In genomic region chr5:115586525-115587146, GRCh38 we compare ENCODE assay signal across 8 cellular contexts. TPM values are rescaled to one million over a fixed set of nuclear protein-coding genes. Genes with fewer than 3 reads are reported as not detected.
DNase-seq lines count a peak whose midpoint lies in the region; ATAC-seq, FAIRE-seq and TF ChIP-seq lines count a peak whose summit lies in the region.

No MANE protein-coding gene starts in this region.

- ATAC-seq in HepG2 (no peak), GM21381 (IDR thresholded peaks at IDR 0.05; ENCODE audit: unreplicated experiment) (no peak), GM19397 (IDR thresholded peaks at IDR 0.05; ENCODE audit: unreplicated experiment) (no peak)

- no peaks in the 10 kb centered on the region for H3K27me3 ChIP-seq in adipocyte (replicated peaks; ENCODE audit: control insufficient read depth, insufficient read depth, low read length)
- H3K27me3 ChIP-seq in HepG2 (ENCODE audit: control insufficient read depth in 1 of 2, insufficient read depth in 2 of 2, low read length in 2 of 2), result no peaks in the 10 kb centered on the region

- H3K9ac ChIP-seq in adipocyte (ENCODE audit: low read length) (no peak overlapping the region), HepG2 (ENCODE audit: insufficient read depth, low read depth, low read length) (no peak overlapping the region)

- H3K36me3 ChIP-seq in adipocyte (ENCODE audit: control insufficient read depth, insufficient read depth, low read length, severe bottlenecking) (no peaks in the 10 kb centered on the region), HepG2 (replicated peaks in 1 of 2; ENCODE audit: control insufficient read depth in 1 of 2, insufficient read depth in 2 of 2, low read length in 2 of 2) (no peaks in the 10 kb centered on the region)

- H4K20me1 ChIP-seq in HepG2 (ENCODE audit: insufficient read depth, low read length), result no peaks in the 10 kb centered on the region

- TF ChIP-seq EP300 in HepG2 (IDR thresholded peaks at IDR 0.05; ENCODE audit: low read depth in 2 of 2, low read length in 2 of 2), result no peak
- no peak for TF ChIP-seq EP300 in HepG2 (CRISPR knock-in tag; IDR thresholded peaks at IDR 0.05; ENCODE audit: borderline replicate concordance)

- H3K4me3 ChIP-seq in adipocyte (ENCODE audit: low read length) (no peak overlapping the region), HepG2 (replicated peaks in 1 of 3; ENCODE audit: insufficient read depth in 1 of 3, low read depth in 2 of 3, low read length in 3 of 3) (no peak overlapping the region)

- no peak overlapping the region for H2AFZ ChIP-seq in HepG2 (ENCODE audit: low read length)

- DNase-seq in NCI-H1436 (lab: John Stamatoyannopoulos, UW), result peak; percentile 14
- DNase-seq in NCI-H1436 treated with DMSO at 0.1 percent for 48 hours (lab: John Stamatoyannopoulos, UW), result no peak
- DNase-seq in MV-4-11 (lab: John Stamatoyannopoulos, UW), result peak; percentile 28
- peak; percentile 83 for DNase-seq in adipocyte (ENCODE audit: low read depth)
- peak; percentile 4 for DNase-seq in HepG2 (ENCODE audit: low spot score)
- DNase-seq in mesenteric fat pad (ENCODE audit: low spot score), result no peak

- no peak for TF ChIP-seq RAD21 in HepG2 (CRISPR knock-in tag; IDR thresholded peaks at IDR 0.05)

- POLR2A ChIA-PET in HepG2 (lab: Yijun Ruan, JAX), result no interaction called here

- WGBS in HepG2 (ENCODE audit: low lambda C conversion rate), result 28% methylated on average over 6 of the region's 6 CpGs

- no peak overlapping the region for H3K4me2 ChIP-seq in HepG2 (ENCODE audit: low read depth, low read length)

- FAIRE-seq in HepG2 (lab: Jason Lieb, UNC), result no peak

- in situ Hi-C loops in HepG2 (cut with HindIII; ENCODE audit: extremely low pct_ligation_motif_present, low pct_unique_long_range_greater_than_20kb), result loop anchor here (5.0 kb wide), 2 partner anchors 39 to 274 kb away; no protein-coding TSS in a partner anchor

- no peaks in the 10 kb centered on the region for H3K79me2 ChIP-seq in HepG2 (ENCODE audit: insufficient read depth, low read length)

- CTCF ChIA-PET in HepG2 (lab: Yijun Ruan, JAX; ENCODE audit: low intra/inter-chr PET ratio, low total read pairs), result interaction anchor here (0.7 to 1.9 kb wide), 4 partner anchors 38 to 489 kb away, joined by 3 to 19 read pairs (median 5); no protein-coding TSS in a partner anchor

- intact Hi-C loops in HepG2 (cut with micrococcal nuclease; ENCODE audit: unreplicated experiment), result loop anchor here (1.0 to 5.0 kb wide), 4 partner anchors 37 to 489 kb away; no protein-coding TSS in a partner anchor

- TF ChIP-seq POLR2A in HepG2 (IDR thresholded peaks at IDR 0.05; ENCODE audit: insufficient read depth in 1 of 2, low read depth in 2 of 2, low read length in 2 of 2), result no peak

- H3K4me1 ChIP-seq in adipocyte (ENCODE audit: control insufficient read depth, insufficient read depth, low read length), result peaks cover 26% of the 10 kb centered on the region
- no peaks in the 10 kb centered on the region for H3K4me1 ChIP-seq in HepG2 (ENCODE audit: insufficient read depth, low read length)

- TF ChIP-seq CTCF in HepG2 (CRISPR knock-in tag; IDR thresholded peaks at IDR 0.05), result peak; percentile 52

- H3K9me3 ChIP-seq in adipocyte (ENCODE audit: control insufficient read depth, low read length) (no peaks in the 10 kb centered on the region), HepG2 (ENCODE audit: low read length) (no peaks in the 10 kb centered on the region)

- H3K27ac ChIP-seq in HepG2 (ENCODE audit: extremely low read length, insufficient read depth, low read length), result no peak overlapping the region

- BruUV-seq in HepG2 (replicated peaks; lab: Mats Ljungman, UMichigan), result no TSS peak

TF ChIP-seq in HepG2, 621 proteins besides CTCF, POLR2A, EP300 and RAD21 (continues in another document):
- TF ChIP-seq MTERF4 (CRISPR knock-in tag; IDR thresholded peaks at IDR 0.05), result no peak

RNA-seq across cellular contexts. Expression of gene TICAM2, which starts 15.6 kb away (rescaled TPM):
- 0.04 TPM in 1 of 2 replicates, not detected in the other for total RNA-seq in HepG2 (2016; rRNA removed; fragmentation: Illumina TruSeq; extraction: Trizol)
- not detected in 2 replicates for total RNA-seq in HepG2 (2016; cell fraction: cytosol; rRNA removed; fragmentation: Illumina TruSeq; extraction: Trizol; ENCODE audit: low read depth)
- 0.06 TPM in 1 of 2 replicates, not detected in the other for total RNA-seq in HepG2 (2016; cell fraction: insoluble cytoplasmic fraction; rRNA removed; fragmentation: Illumina TruSeq; extraction: Trizol)
- 0.06 TPM in 1 of 2 replicates, not detected in the other for total RNA-seq in HepG2 (2016; cell fraction: membrane; rRNA removed; fragmentation: Illumina TruSeq; extraction: Trizol)
- not detected in 2 replicates for total RNA-seq in HepG2 (2016; cell fraction: nucleus; rRNA removed; fragmentation: Illumina TruSeq; extraction: Trizol)
- polyA plus RNA-seq in HepG2 (2011; rRNA removed), result not detected in 2 replicates
- not detected in 2 replicates for polyA plus RNA-seq in HepG2 (2011; cell fraction: cytosol; rRNA removed)
- polyA plus RNA-seq in HepG2 (2011; cell fraction: nucleus; rRNA removed), result 0.09 and 0.13 TPM in 2 replicates
- polyA plus RNA-seq in HepG2 (2012), result not detected in 2 replicates
- polyA plus RNA-seq in HepG2 (2016; cell fraction: cytosol; fragmentation: Illumina TruSeq; extraction: Trizol; ENCODE audit: low read depth), result not detected in 2 replicates
- not detected in 2 replicates for polyA plus RNA-seq in HepG2 (2016; cell fraction: insoluble cytoplasmic fraction; fragmentation: Illumina TruSeq; extraction: Trizol; ENCODE audit: low read depth)
- polyA plus RNA-seq in HepG2 (2016; cell fraction: membrane; fragmentation: Illumina TruSeq; extraction: Trizol; ENCODE audit: low read depth), result not detected in 2 replicates
- polyA plus RNA-seq in HepG2 (2016; cell fraction: nucleus; fragmentation: Illumina TruSeq; extraction: Trizol; ENCODE audit: insufficient read depth, low read depth), result not detected in 2 replicates
- 0.12 TPM in 1 of 2 replicates, not detected in the other for polyA minus RNA-seq in HepG2 (2011; rRNA and poly(A)+ RNA removed; ENCODE audit: low replicate concordance)
- polyA minus RNA-seq in HepG2 (2011; cell fraction: cytosol; rRNA and poly(A)+ RNA removed), result not detected in 2 replicates
- 0.26 and 0.99 TPM in 2 replicates for polyA minus RNA-seq in HepG2 (2011; cell fraction: nucleus; rRNA and poly(A)+ RNA removed)
- total RNA-seq in mesenteric fat pad, result 6.3 TPM

RNA-seq across cellular contexts. Expression of gene TMED7, which starts 39.2 kb away (rescaled TPM):
- 89.1 and 113 TPM in 2 replicates for total RNA-seq in HepG2 (2016; rRNA removed; fragmentation: Illumina TruSeq; extraction: Trizol)
- total RNA-seq in HepG2 (2016; cell fraction: cytosol; rRNA removed; fragmentation: Illumina TruSeq; extraction: Trizol; ENCODE audit: low read depth), result 4.8 and 4.9 TPM in 2 replicates
- 96.0 and 111 TPM in 2 replicates for total RNA-seq in HepG2 (2016; cell fraction: insoluble cytoplasmic fraction; rRNA removed; fragmentation: Illumina TruSeq; extraction: Trizol)
- 28.4 and 32.7 TPM in 2 replicates for total RNA-seq in HepG2 (2016; cell fraction: membrane; rRNA removed; fragmentation: Illumina TruSeq; extraction: Trizol)
- total RNA-seq in HepG2 (2016; cell fraction: nucleus; rRNA removed; fragmentation: Illumina TruSeq; extraction: Trizol), result 80.6 and 105 TPM in 2 replicates
- polyA plus RNA-seq in HepG2 (2011; rRNA removed), result 44.2 and 58.0 TPM in 2 replicates
- 43.3 and 94.7 TPM in 2 replicates for polyA plus RNA-seq in HepG2 (2011; cell fraction: cytosol; rRNA removed)
- polyA plus RNA-seq in HepG2 (2011; cell fraction: nucleus; rRNA removed), result 46.8 and 49.8 TPM in 2 replicates
- 44.2 and 56.3 TPM in 2 replicates for polyA plus RNA-seq in HepG2 (2012)
- polyA plus RNA-seq in HepG2 (2016; cell fraction: cytosol; fragmentation: Illumina TruSeq; extraction: Trizol; ENCODE audit: low read depth), result 4.5 and 5.0 TPM in 2 replicates
- polyA plus RNA-seq in HepG2 (2016; cell fraction: insoluble cytoplasmic fraction; fragmentation: Illumina TruSeq; extraction: Trizol; ENCODE audit: low read depth), result 56.3 and 65.7 TPM in 2 replicates
- 15.3 and 15.7 TPM in 2 replicates for polyA plus RNA-seq in HepG2 (2016; cell fraction: membrane; fragmentation: Illumina TruSeq; extraction: Trizol; ENCODE audit: low read depth)
- polyA plus RNA-seq in HepG2 (2016; cell fraction: nucleus; fragmentation: Illumina TruSeq; extraction: Trizol; ENCODE audit: insufficient read depth, low read depth), result 90.3 and 92.2 TPM in 2 replicates
- polyA minus RNA-seq in HepG2 (2011; rRNA and poly(A)+ RNA removed; ENCODE audit: low replicate concordance), result 23.1 and 171 TPM in 2 replicates
- polyA minus RNA-seq in HepG2 (2011; cell fraction: cytosol; rRNA and poly(A)+ RNA removed), result 97.3 and 115 TPM in 2 replicates
- polyA minus RNA-seq in HepG2 (2011; cell fraction: nucleus; rRNA and poly(A)+ RNA removed), result 56.7 and 68.0 TPM in 2 replicates
- total RNA-seq in mesenteric fat pad, result 82.8 TPM

RNA-seq across cellular contexts. Expression of gene FEM1C, which starts 42.1 kb away (rescaled TPM):
- total RNA-seq in HepG2 (2016; rRNA removed; fragmentation: Illumina TruSeq; extraction: Trizol) (5.5 and 11.1 TPM in 2 replicates), mesenteric fat pad (25.2 TPM)
- 0.61 and 0.62 TPM in 2 replicates for total RNA-seq in HepG2 (2016; cell fraction: cytosol; rRNA removed; fragmentation: Illumina TruSeq; extraction: Trizol; ENCODE audit: low read depth)
- total RNA-seq in HepG2 (2016; cell fraction: insoluble cytoplasmic fraction; rRNA removed; fragmentation: Illumina TruSeq; extraction: Trizol), result 5.9 and 10.2 TPM in 2 replicates
- total RNA-seq in HepG2 (2016; cell fraction: membrane; rRNA removed; fragmentation: Illumina TruSeq; extraction: Trizol), result 3.9 and 4.5 TPM in 2 replicates
- total RNA-seq in HepG2 (2016; cell fraction: nucleus; rRNA removed; fragmentation: Illumina TruSeq; extraction: Trizol), result 10.2 and 10.6 TPM in 2 replicates
- polyA plus RNA-seq in HepG2 (2011; rRNA removed), result 6.1 and 8.3 TPM in 2 replicates
- 2.9 and 4.4 TPM in 2 replicates for polyA plus RNA-seq in HepG2 (2011; cell fraction: cytosol; rRNA removed)
- 4.6 and 5.1 TPM in 2 replicates for polyA plus RNA-seq in HepG2 (2011; cell fraction: nucleus; rRNA removed)
- 7.4 and 8.4 TPM in 2 replicates for polyA plus RNA-seq in HepG2 (2012)
- 0.19 and 0.23 TPM in 2 replicates for polyA plus RNA-seq in HepG2 (2016; cell fraction: cytosol; fragmentation: Illumina TruSeq; extraction: Trizol; ENCODE audit: low read depth)
- 6.5 and 7.0 TPM in 2 replicates for polyA plus RNA-seq in HepG2 (2016; cell fraction: insoluble cytoplasmic fraction; fragmentation: Illumina TruSeq; extraction: Trizol; ENCODE audit: low read depth)
- polyA plus RNA-seq in HepG2 (2016; cell fraction: membrane; fragmentation: Illumina TruSeq; extraction: Trizol; ENCODE audit: low read depth), result 1.5 and 1.7 TPM in 2 replicates
- polyA plus RNA-seq in HepG2 (2016; cell fraction: nucleus; fragmentation: Illumina TruSeq; extraction: Trizol; ENCODE audit: insufficient read depth, low read depth), result 12.4 and 13.4 TPM in 2 replicates
- 6.1 and 8.3 TPM in 2 replicates for polyA minus RNA-seq in HepG2 (2011; rRNA and poly(A)+ RNA removed; ENCODE audit: low replicate concordance)
- polyA minus RNA-seq in HepG2 (2011; cell fraction: cytosol; rRNA and poly(A)+ RNA removed), result 9.9 and 11.2 TPM in 2 replicates
- polyA minus RNA-seq in HepG2 (2011; cell fraction: nucleus; rRNA and poly(A)+ RNA removed), result 17.0 and 21.4 TPM in 2 replicates

Comparison
In these comparisons a context has a peak if more than half of its experiments do, and no peak if none do; other contexts are left out.
1. DNase-seq: peak in NCI-H1436 (single experiment), MV-4-11 (single experiment), adipocyte (single experiment) and HepG2 (single experiment); none in NCI-H1436 treated with DMSO at 0.1 percent for 48 hours (single experiment) and mesenteric fat pad (single experiment).